In the genomic region with DNA sequence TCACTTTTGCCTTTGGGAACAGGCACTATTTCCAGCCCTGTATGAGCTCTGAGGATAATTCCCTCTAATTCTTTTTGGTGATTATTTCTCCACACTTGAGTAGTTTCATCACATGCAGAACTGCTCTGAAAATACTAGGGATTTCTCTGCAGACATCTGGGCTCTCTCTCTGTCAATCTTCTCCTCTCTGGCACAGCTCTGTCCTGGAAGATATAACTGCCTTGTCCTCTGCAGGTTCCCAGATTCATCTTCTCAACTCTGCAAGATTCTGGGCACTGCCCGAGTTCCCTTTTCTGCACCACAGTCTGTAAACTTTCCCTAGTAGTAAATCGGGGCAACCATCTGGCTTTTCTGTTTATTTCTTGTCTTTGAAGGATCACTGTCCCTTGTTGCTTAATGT, we compare ENCODE assay signal across 26 cellular contexts.
DNase-seq lines count a peak whose midpoint lies in the region; ATAC-seq, FAIRE-seq and TF ChIP-seq lines count a peak whose summit lies in the region.
"Had no signal": no experiment of that assay in that cellular context is flagged by ENCODE, and none has a peak within 500 bp of the region (broad histone marks: within the 10 kb centered on the region; RNA-seq: fewer than 3 reads in every experiment).

No MANE protein-coding gene starts in this region.

- no peak for TF ChIP-seq POLR2A in esophagus muscularis mucosa (IDR thresholded peaks at IDR 0.05; ENCODE audit: low read depth)

- no peak overlapping the region for H3K27ac Mint-ChIP-seq in type B pancreatic cell
- H3K27ac Mint-ChIP-seq: CD4-positive, alpha-beta T cell; CD8-positive, alpha-beta memory T cell; HFFc6 had no signal

- no peaks in the 10 kb centered on the region for H3K36me3 Mint-ChIP-seq in type B pancreatic cell
- H3K36me3 Mint-ChIP-seq: CD14-positive monocyte; CD8-positive, alpha-beta memory T cell had no signal

- FAIRE-seq in D721Med (lab: Jason Lieb, UNC): peak; percentile 99
- FAIRE-seq: A549, GM12878, GM18507, H54 had no signal

- DNase-seq in D721Med (ENCODE audit: insufficient read length, low spot score): no peak
- peak; percentile 28 for DNase-seq in NCI-H82 treated with DMSO at 0.1 percent for 48 hours (lab: John Stamatoyannopoulos, UW; ENCODE audit: unreplicated experiment)
- peak; percentile 64 for DNase-seq in esophagus muscularis mucosa (ENCODE audit: extremely low spot score)
- no peak for DNase-seq in DMS53 (lab: John Stamatoyannopoulos, UW)
- no peak for DNase-seq in NCI-H2081 (lab: John Stamatoyannopoulos, UW)
- no peak for DNase-seq in type B pancreatic cell (ENCODE audit: extremely low spot score, unreplicated experiment)
- DNase-seq: 8988T; ACHN; AML-193; BE2C; CD4-positive, alpha-beta T cell; CD8-positive, alpha-beta memory T cell; DMS153; DMS79; EL; GDM1; GOT3; HFFc6 had no signal

- TF ChIP-seq CTCF in D721Med (IDR thresholded peaks at IDR 0.05; ENCODE audit: insufficient read depth, missing control alignments) (no peak), esophagus muscularis mucosa (IDR thresholded peaks at IDR 0.05) (no peak), type B pancreatic cell (conservative IDR thresholded peaks at IDR 0.05) (no peak)

- no peak for ATAC-seq in HG02763 (IDR thresholded peaks at IDR 0.05; ENCODE audit: unreplicated experiment)
- ATAC-seq: A549, GM12878 had no signal

- no peak overlapping the region for H3K4me3 ChIP-seq in esophagus muscularis mucosa
- H3K4me3 ChIP-seq: A549; BLaER1 treated with 17β-estradiol and CSF1 and Interleukin-3, amounts not matched to agents 10 nM and 100 nM; GM12878; HAP-1 had no signal

- H3K9me3 ChIP-seq in esophagus muscularis mucosa: no peaks in the 10 kb centered on the region
- H3K9me3 ChIP-seq: A549; BE2C; BLaER1 treated with 17β-estradiol and CSF1 and Interleukin-3, amounts not matched to agents 10 nM and 100 nM; HAP-1 had no signal

- H3K4me3 Mint-ChIP-seq in type B pancreatic cell: no peak overlapping the region
- H3K4me3 Mint-ChIP-seq: CD14-positive monocyte; CD4-positive, alpha-beta T cell; CD8-positive, alpha-beta memory T cell; HFFc6 had no signal

- H3K36me3 ChIP-seq in esophagus muscularis mucosa: no peaks in the 10 kb centered on the region
- H3K36me3 ChIP-seq: BE2C; BLaER1 treated with 17β-estradiol and CSF1 and Interleukin-3, amounts not matched to agents 10 nM and 100 nM; HAP-1 had no signal

- peaks cover 0 to 11% (median 0%) of the 10 kb centered on the region in 4 donors for H3K27me3 ChIP-seq in esophagus muscularis mucosa
- H3K27me3 ChIP-seq: BE2C; BLaER1 treated with 17β-estradiol and CSF1 and Interleukin-3, amounts not matched to agents 10 nM and 100 nM had no signal

- no peaks in the 10 kb centered on the region for H3K9me3 Mint-ChIP-seq in type B pancreatic cell
- H3K9me3 Mint-ChIP-seq: CD4-positive, alpha-beta T cell; CD8-positive, alpha-beta memory T cell; HFFc6 had no signal

- H3K27ac ChIP-seq in esophagus muscularis mucosa (replicated peaks in 1 of 4): no peak overlapping the region
- H3K27ac ChIP-seq: A549; BLaER1 treated with 17β-estradiol and CSF1 and Interleukin-3, amounts not matched to agents 10 nM and 100 nM had no signal

- H3K4me1 ChIP-seq in esophagus muscularis mucosa: no peaks in the 10 kb centered on the region
- H3K4me1 ChIP-seq: A549; BLaER1 treated with 17β-estradiol and CSF1 and Interleukin-3, amounts not matched to agents 10 nM and 100 nM; HAP-1 had no signal

- WGBS in esophagus muscularis mucosa: 64% methylated on average over 2 of the region's 2 CpGs

- intact Hi-C loops in esophagus muscularis mucosa (cut with DNase I): no loop called here

- no peak for TF ChIP-seq EP300 in esophagus muscularis mucosa (IDR thresholded peaks at IDR 0.05)

- no peaks in the 10 kb centered on the region for H3K4me1 Mint-ChIP-seq in type B pancreatic cell (ENCODE audit: unreplicated experiment)
- H3K4me1 Mint-ChIP-seq: CD14-positive monocyte; CD8-positive, alpha-beta memory T cell had no signal

- H3K27me3 Mint-ChIP-seq in type B pancreatic cell: peaks cover 19% of the 10 kb centered on the region

Comparison
In these comparisons a context has a peak if more than half of its experiments do, and no peak if none do; other contexts are left out.
1. DNase-seq: peak in NCI-H82 treated with DMSO at 0.1 percent for 48 hours (single experiment) and esophagus muscularis mucosa (single experiment); none in D721Med (single experiment), DMS53 (single experiment), NCI-H2081 (0 of 2) and type B pancreatic cell (single experiment).